Comparison of ENCODE assay signal across 7 cellular contexts in genomic region chr19:46856062-46857022, GRCh38. TPM values are rescaled to one million over a fixed set of nuclear protein-coding genes. Genes with fewer than 3 reads are reported as not detected.
A peak's percentile ranks its signal among the peaks of the same experiment; 100 is the strongest.
DNase-seq lines count a peak whose midpoint lies in the region; ATAC-seq and TF ChIP-seq lines count a peak whose summit lies in the region.

No MANE protein-coding gene starts in this region.

- DNase-seq in NCI-H748 treated with DMSO at 0.1 percent for 48 hours (lab: John Stamatoyannopoulos, UW) (peak; percentile 95), left lung (peak; percentile 97)
- peak; percentile 74 to 91 for DNase-seq in activated CD4-positive, alpha-beta T cell treated with anti-CD3 and anti-CD28 coated beads, Interleukin-2, amount 50 U/mL, for 24 hours (ENCODE audit: low read depth in 1 of 2, low spot score in 1 of 2)
- peak; percentile 85 to 86 for DNase-seq in stimulated activated CD4-positive, alpha-beta T cell treated with anti-CD3 and anti-CD28 coated beads, Interleukin-2, amount 100 ng/mL, for 48 hours

- H3K9me3 Mint-ChIP-seq in dendritic cell treated with granulocyte-macrophage colony-stimulating factor and Interleukin-4, amounts not matched to agents 40 ng/mL and 50 ng/mL, for 4 days, result no peaks in the 10 kb centered on the region

- peaks cover 5% of the 10 kb centered on the region for H3K27me3 Mint-ChIP-seq in dendritic cell treated with granulocyte-macrophage colony-stimulating factor and Interleukin-4, amounts not matched to agents 40 ng/mL and 50 ng/mL, for 4 days

- peak overlapping the region; percentile 84 to 89 for H3K27ac ChIP-seq in left lung

- intact Hi-C loops in dendritic cell treated with granulocyte-macrophage colony-stimulating factor and Interleukin-4, amounts not matched to agents 40 ng/mL and 50 ng/mL, for 4 days (cut with micrococcal nuclease), result loop anchor here (5.0 kb wide), 1 partner anchor 256 kb away; the partner anchor contains the start of gene ZC3H4
- intact Hi-C loops in left lung (cut with DNase I), result no loop called here

- peak overlapping the region; percentile 69 for H3K4me3 Mint-ChIP-seq in dendritic cell treated with granulocyte-macrophage colony-stimulating factor and Interleukin-4, amounts not matched to agents 40 ng/mL and 50 ng/mL, for 4 days

- no peaks in the 10 kb centered on the region for H3K9me3 ChIP-seq in left lung

- peaks cover 0 to 33% of the 10 kb centered on the region in 2 donors for H3K4me1 ChIP-seq in left lung

- ATAC-seq in GM18498 (IDR thresholded peaks at IDR 0.05; ENCODE audit: unreplicated experiment) (peak; percentile 40), HG03175 (IDR thresholded peaks at IDR 0.05; ENCODE audit: unreplicated experiment) (peak; percentile 42), left lung (peak; percentile 81)

- H3K27me3 ChIP-seq in left lung, result no peaks in the 10 kb centered on the region

- TF ChIP-seq CTCF in left lung (IDR thresholded peaks at IDR 0.05), result peak; percentile 57 to 67

- H3K36me3 Mint-ChIP-seq in dendritic cell treated with granulocyte-macrophage colony-stimulating factor and Interleukin-4, amounts not matched to agents 40 ng/mL and 50 ng/mL, for 4 days (ENCODE audit: low read depth), result peaks cover 11% of the 10 kb centered on the region

- H3K4me3 ChIP-seq in left lung, result peak overlapping the region; percentile 27 to 35

- H3K27ac Mint-ChIP-seq in dendritic cell treated with granulocyte-macrophage colony-stimulating factor and Interleukin-4, amounts not matched to agents 40 ng/mL and 50 ng/mL, for 4 days, result peak overlapping the region; percentile 94

- no peaks in the 10 kb centered on the region for H3K36me3 ChIP-seq in left lung

- peaks cover 21% of the 10 kb centered on the region for H3K4me1 Mint-ChIP-seq in dendritic cell treated with granulocyte-macrophage colony-stimulating factor and Interleukin-4, amounts not matched to agents 40 ng/mL and 50 ng/mL, for 4 days (ENCODE audit: low read depth)

RNA-seq across cellular contexts. Expression of gene ARHGAP35, which starts 4.5 kb away (rescaled TPM):
- total RNA-seq in left lung, result 10 to 100 TPM; 52.6 to 53.4 TPM

RNA-seq across cellular contexts. Expression of gene AP2S1, which starts 5.7 kb away (rescaled TPM):
- total RNA-seq in left lung, result 100 to 1,000 TPM; 152 to 163 TPM

Comparison
In these comparisons a context has a peak if more than half of its experiments do, and no peak if none do; other contexts are left out.
1. Peak in every context shown above with its lines: DNase-seq, ATAC-seq, H3K4me3 ChIP-seq and H3K27ac ChIP-seq.